ENCODE assay signal across 11 cellular contexts in genomic region chr17:8581002-8581658, GRCh38. TPM values are rescaled to one million over a fixed set of nuclear protein-coding genes. Genes with fewer than 3 reads are reported as not detected.
A peak's percentile ranks its signal among the peaks of the same experiment; 100 is the strongest.
DNase-seq lines count a peak whose midpoint lies in the region; ATAC-seq and TF ChIP-seq lines count a peak whose summit lies in the region.
"Had no signal": no experiment of that assay in that cellular context is flagged by ENCODE, and none has a peak within 500 bp of the region (broad histone marks: within the 10 kb centered on the region; RNA-seq: fewer than 3 reads in every experiment).

No MANE protein-coding gene starts in this region.

- H4K20me1 ChIP-seq in SK-N-SH (ENCODE audit: insufficient read depth) (no peaks in the 10 kb centered on the region), smooth muscle cell (ENCODE audit: low read depth) (peaks cover 21% of the 10 kb centered on the region)

- peak overlapping the region in 1 of 2 experiments; percentile 47; a peak in 2 of 4 replicates for H3K27ac ChIP-seq in SK-N-SH (ENCODE audit: low read depth in 2 of 2, low read length in 1 of 2)
- H3K27ac ChIP-seq in smooth muscle cell (ENCODE audit: low read depth), result peak overlapping the region; percentile 86
- H3K27ac ChIP-seq: brain microvascular endothelial cell, hepatocyte had no signal

- CTCF ChIA-PET in SK-N-SH (lab: Yijun Ruan, JAX), result interaction anchor here (0.8 to 1.7 kb wide), 4 partner anchors 39 to 171 kb away, joined by 3 to 5 read pairs (median 3); partner anchors contain the start of gene MYH10

- H2AFZ ChIP-seq in SK-N-SH (ENCODE audit: low read depth) (no peak overlapping the region), smooth muscle cell (ENCODE audit: low read depth) (no peak overlapping the region)
- H2AFZ ChIP-seq: hepatocyte had no signal

- no peaks in the 10 kb centered on the region for H3F3A ChIP-seq in SK-N-SH (replicated peaks; ENCODE audit: insufficient read depth)
- H3F3A ChIP-seq in smooth muscle cell (ENCODE audit: low read depth), result no peaks in the 10 kb centered on the region

- H3K9ac ChIP-seq in SK-N-SH (no peak overlapping the region), smooth muscle cell (ENCODE audit: low read depth) (peak overlapping the region; percentile 48)

- H3K9me3 ChIP-seq in SK-N-SH (no peaks in the 10 kb centered on the region), smooth muscle cell (replicated peaks; ENCODE audit: low read depth) (no peaks in the 10 kb centered on the region)

- peak; percentile 36 for DNase-seq in SK-N-SH
- peak; percentile 13 for DNase-seq in amniotic epithelial cell (ENCODE audit: low read depth)
- no peak for DNase-seq in smooth muscle cell (lab: John Stamatoyannopoulos, UW; ENCODE audit: unreplicated experiment)
- no peak for DNase-seq in T1000 (lab: John Stamatoyannopoulos, UW)
- DNase-seq: brain microvascular endothelial cell, PC-3 had no signal

- TF ChIP-seq EP300 in SK-N-SH (IDR thresholded peaks at IDR 0.05; ENCODE audit: borderline replicate concordance in 1 of 2, low read depth in 1 of 2, low read length in 1 of 2), result no peak

- peaks cover 5 to 12% of the 10 kb centered on the region in 2 experiments; a peak in 3 of 4 replicates for H3K4me1 ChIP-seq in SK-N-SH (ENCODE audit: control insufficient read depth in 1 of 2, insufficient read depth in 2 of 2, low read depth in 1 of 2, low read length in 1 of 2)
- H3K4me1 ChIP-seq in smooth muscle cell (ENCODE audit: low read depth), result no peaks in the 10 kb centered on the region

- POLR2A ChIA-PET in SK-N-SH (lab: Yijun Ruan, JAX), result no interaction called here

- H3K9me2 ChIP-seq in SK-N-SH, result no peaks in the 10 kb centered on the region

- 82% methylated on average over 5 of the region's 5 CpGs for WGBS in SK-N-SH (ENCODE audit: low lambda C conversion rate)
- 68% methylated on average over 5 of the region's 5 CpGs for WGBS in smooth muscle cell (ENCODE audit: low lambda C conversion rate)

- TF ChIP-seq CTCF in SK-N-SH (IDR thresholded peaks at IDR 0.05) (no peak), smooth muscle cell (IDR thresholded peaks at IDR 0.05; ENCODE audit: borderline replicate concordance, insufficient read depth, poor library complexity, severe bottlenecking) (no peak)

- H3K27me3 ChIP-seq in SK-N-SH (ENCODE audit: insufficient read depth) (no peaks in the 10 kb centered on the region), smooth muscle cell (ENCODE audit: low read depth) (no peaks in the 10 kb centered on the region)
- H3K27me3 ChIP-seq: brain microvascular endothelial cell, hepatocyte had no signal

- TF ChIP-seq RAD21 in SK-N-SH (IDR thresholded peaks at IDR 0.05; ENCODE audit: low read length), result no peak

- H3K79me2 ChIP-seq in SK-N-SH (ENCODE audit: insufficient read depth), result peaks cover 15% of the 10 kb centered on the region; the same call in 1 of the 2 replicates
- peaks cover 75% of the 10 kb centered on the region for H3K79me2 ChIP-seq in smooth muscle cell (ENCODE audit: low read depth)

- H3K4me3 ChIP-seq in SK-N-SH (ENCODE audit: low read depth in 2 of 2, low read length in 1 of 2) (no peak overlapping the region), smooth muscle cell (no peak overlapping the region)
- H3K4me3 ChIP-seq: hepatocyte had no signal

- ATAC-seq in SK-N-SH treated with all-trans-retinoic acid at 6 μM for 48 hours (no peak), HG03175 (IDR thresholded peaks at IDR 0.05; ENCODE audit: unreplicated experiment) (peak; percentile 41), HG03571 (IDR thresholded peaks at IDR 0.05; ENCODE audit: unreplicated experiment) (no peak), HG02938 (IDR thresholded peaks at IDR 0.05; ENCODE audit: unreplicated experiment) (no peak)
- ATAC-seq: PC-3 had no signal

- peaks cover 15% of the 10 kb centered on the region in 2 experiments for H3K36me3 ChIP-seq in SK-N-SH (replicated peaks in 1 of 2; ENCODE audit: control insufficient read depth in 1 of 2, insufficient read depth in 2 of 2, low read length in 1 of 2)
- no peaks in the 10 kb centered on the region for H3K36me3 ChIP-seq in smooth muscle cell (ENCODE audit: low read depth)

- no peak overlapping the region for H3K4me2 ChIP-seq in SK-N-SH
- H3K4me2 ChIP-seq in smooth muscle cell, result peak overlapping the region; percentile 58
- H3K4me2 ChIP-seq: hepatocyte had no signal

TF ChIP-seq in SK-N-SH, 30 proteins besides CTCF, POLR2A, EP300 and RAD21:
- TF ChIP-seq, protein P1, sequence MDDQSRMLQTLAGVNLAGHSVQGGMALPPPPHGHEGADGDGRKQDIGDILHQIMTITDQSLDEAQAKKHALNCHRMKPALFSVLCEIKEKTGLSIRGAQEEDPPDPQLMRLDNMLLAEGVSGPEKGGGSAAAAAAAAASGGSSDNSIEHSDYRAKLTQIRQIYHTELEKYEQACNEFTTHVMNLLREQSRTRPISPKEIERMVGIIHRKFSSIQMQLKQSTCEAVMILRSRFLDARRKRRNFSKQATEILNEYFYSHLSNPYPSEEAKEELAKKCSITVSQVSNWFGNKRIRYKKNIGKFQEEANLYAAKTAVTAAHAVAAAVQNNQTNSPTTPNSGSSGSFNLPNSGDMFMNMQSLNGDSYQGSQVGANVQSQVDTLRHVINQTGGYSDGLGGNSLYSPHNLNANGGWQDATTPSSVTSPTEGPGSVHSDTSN (IDR thresholded peaks at IDR 0.05), result no peak
- 0 out of 2 replicates have a peak, but pooled peaks have one; percentile 8 for TF ChIP-seq NFIC (IDR thresholded peaks at IDR 0.05; ENCODE audit: borderline replicate concordance)
- no peak for TF ChIP-seq FOXM1 (IDR thresholded peaks at IDR 0.05; ENCODE audit: low read depth)
- TF ChIP-seq, protein P2, sequence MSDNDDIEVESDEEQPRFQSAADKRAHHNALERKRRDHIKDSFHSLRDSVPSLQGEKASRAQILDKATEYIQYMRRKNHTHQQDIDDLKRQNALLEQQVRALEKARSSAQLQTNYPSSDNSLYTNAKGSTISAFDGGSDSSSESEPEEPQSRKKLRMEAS (IDR thresholded peaks at IDR 0.05; ENCODE audit: low read depth), result no peak

TF ChIP-seq in SK-N-SH treated with all-trans-retinoic acid at 6 μM for 48 hours, 23 proteins besides CTCF, POLR2A, EP300 and RAD21 (continues in another document):
- TF ChIP-seq ZNF8 (CRISPR knock-in tag; IDR thresholded peaks at IDR 0.05) (no peak), ESRRG (CRISPR knock-in tag; IDR thresholded peaks at IDR 0.05) (no peak), PPARA (CRISPR knock-in tag; IDR thresholded peaks at IDR 0.05; ENCODE audit: borderline replicate concordance) (no peak), ZC3H10 (CRISPR knock-in tag; IDR thresholded peaks at IDR 0.05) (no peak), CSDC2 (CRISPR knock-in tag; IDR thresholded peaks at IDR 0.05) (no peak), TCF4 (CRISPR knock-in tag; IDR thresholded peaks at IDR 0.05; ENCODE audit: borderline replicate concordance) (no peak), ZFP3 (CRISPR knock-in tag; IDR thresholded peaks at IDR 0.05) (no peak), ZFP30 (CRISPR knock-in tag; IDR thresholded peaks at IDR 0.05) (no peak), TOX (CRISPR knock-in tag; IDR thresholded peaks at IDR 0.05; ENCODE audit: borderline replicate concordance) (no peak), OSR1 (CRISPR knock-in tag; IDR thresholded peaks at IDR 0.05) (no peak), ZNF565 (CRISPR knock-in tag; conservative IDR thresholded peaks at IDR 0.05; ENCODE audit: low read depth) (no peak), RARB (CRISPR knock-in tag; IDR thresholded peaks at IDR 0.05) (no peak)
- TF ChIP-seq, protein P3, sequence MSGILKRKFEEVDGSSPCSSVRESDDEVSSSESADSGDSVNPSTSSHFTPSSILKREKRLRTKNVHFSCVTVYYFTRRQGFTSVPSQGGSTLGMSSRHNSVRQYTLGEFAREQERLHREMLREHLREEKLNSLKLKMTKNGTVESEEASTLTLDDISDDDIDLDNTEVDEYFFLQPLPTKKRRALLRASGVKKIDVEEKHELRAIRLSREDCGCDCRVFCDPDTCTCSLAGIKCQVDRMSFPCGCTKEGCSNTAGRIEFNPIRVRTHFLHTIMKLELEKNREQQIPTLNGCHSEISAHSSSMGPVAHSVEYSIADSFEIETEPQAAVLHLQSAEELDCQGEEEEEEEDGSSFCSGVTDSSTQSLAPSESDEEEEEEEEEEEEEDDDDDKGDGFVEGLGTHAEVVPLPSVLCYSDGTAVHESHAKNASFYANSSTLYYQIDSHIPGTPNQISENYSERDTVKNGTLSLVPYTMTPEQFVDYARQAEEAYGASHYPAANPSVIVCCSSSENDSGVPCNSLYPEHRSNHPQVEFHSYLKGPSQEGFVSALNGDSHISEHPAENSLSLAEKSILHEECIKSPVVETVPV (CRISPR knock-in tag; IDR thresholded peaks at IDR 0.05), result no peak
- TF ChIP-seq, protein P4, sequence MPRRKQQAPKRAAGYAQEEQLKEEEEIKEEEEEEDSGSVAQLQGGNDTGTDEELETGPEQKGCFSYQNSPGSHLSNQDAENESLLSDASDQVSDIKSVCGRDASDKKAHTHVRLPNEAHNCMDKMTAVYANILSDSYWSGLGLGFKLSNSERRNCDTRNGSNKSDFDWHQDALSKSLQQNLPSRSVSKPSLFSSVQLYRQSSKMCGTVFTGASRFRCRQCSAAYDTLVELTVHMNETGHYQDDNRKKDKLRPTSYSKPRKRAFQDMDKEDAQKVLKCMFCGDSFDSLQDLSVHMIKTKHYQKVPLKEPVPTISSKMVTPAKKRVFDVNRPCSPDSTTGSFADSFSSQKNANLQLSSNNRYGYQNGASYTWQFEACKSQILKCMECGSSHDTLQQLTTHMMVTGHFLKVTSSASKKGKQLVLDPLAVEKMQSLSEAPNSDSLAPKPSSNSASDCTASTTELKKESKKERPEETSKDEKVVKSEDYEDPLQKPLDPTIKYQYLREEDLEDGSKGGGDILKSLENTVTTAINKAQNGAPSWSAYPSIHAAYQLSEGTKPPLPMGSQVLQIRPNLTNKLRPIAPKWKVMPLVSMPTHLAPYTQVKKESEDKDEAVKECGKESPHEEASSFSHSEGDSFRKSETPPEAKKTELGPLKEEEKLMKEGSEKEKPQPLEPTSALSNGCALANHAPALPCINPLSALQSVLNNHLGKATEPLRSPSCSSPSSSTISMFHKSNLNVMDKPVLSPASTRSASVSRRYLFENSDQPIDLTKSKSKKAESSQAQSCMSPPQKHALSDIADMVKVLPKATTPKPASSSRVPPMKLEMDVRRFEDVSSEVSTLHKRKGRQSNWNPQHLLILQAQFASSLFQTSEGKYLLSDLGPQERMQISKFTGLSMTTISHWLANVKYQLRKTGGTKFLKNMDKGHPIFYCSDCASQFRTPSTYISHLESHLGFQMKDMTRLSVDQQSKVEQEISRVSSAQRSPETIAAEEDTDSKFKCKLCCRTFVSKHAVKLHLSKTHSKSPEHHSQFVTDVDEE (CRISPR knock-in tag; IDR thresholded peaks at IDR 0.05), result no peak

RNA-seq across cellular contexts. Expression of gene MYH10, which starts 49.4 kb away (rescaled TPM):
- 58.3 and 64.2 TPM in 2 replicates for polyA plus RNA-seq in SK-N-SH (2012; rRNA removed)
- polyA plus RNA-seq in SK-N-SH (2012; cell fraction: cytosol; rRNA removed), result 29.7 and 42.0 TPM in 2 replicates
- 80.5 and 101 TPM in 2 replicates for polyA plus RNA-seq in SK-N-SH (2012; cell fraction: nucleus; rRNA removed)
- total RNA-seq in smooth muscle cell, result 107 and 146 TPM in 2 replicates
- 83.0 and 112 TPM in 2 replicates for polyA plus RNA-seq in smooth muscle cell

Comparison
In these comparisons a context has a peak if more than half of its experiments do, and no peak if none do; other contexts are left out.
1. DNase-seq: peak in SK-N-SH (single experiment) and amniotic epithelial cell (single experiment); none in smooth muscle cell (single experiment) and T1000 (single experiment).